In the genomic region with DNA sequence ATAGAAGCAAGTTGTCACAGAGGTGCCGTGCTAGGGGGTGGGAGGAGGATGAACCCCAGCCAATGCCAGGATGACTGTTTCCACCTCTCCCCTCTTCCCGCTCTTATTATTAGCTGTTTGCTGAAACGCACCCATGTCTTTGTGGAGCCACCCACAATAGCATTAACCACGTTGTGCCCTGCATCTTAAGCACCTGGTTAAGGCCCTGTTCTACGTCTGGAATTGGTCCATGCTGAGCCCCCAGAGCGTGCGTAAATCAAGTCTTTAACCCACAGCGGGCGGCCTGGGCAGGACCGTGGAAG, we compare ENCODE assay signal across 19 cellular contexts.
DNase-seq lines count a peak whose midpoint lies in the region; ATAC-seq and TF ChIP-seq lines count a peak whose summit lies in the region.
"Had no signal": no experiment of that assay in that cellular context is flagged by ENCODE, and none has a peak within 500 bp of the region (broad histone marks: within the 10 kb centered on the region; RNA-seq: fewer than 3 reads in every experiment).

No MANE protein-coding gene starts in this region.

- peak overlapping the region; percentile 95 for H3K27ac ChIP-seq in cardiac muscle cell
- H3K27ac ChIP-seq in dorsolateral prefrontal cortex = peak overlapping the region in 30 of 59 donors; percentile 1 to 82 (median 54)
- H3K27ac ChIP-seq in substantia nigra (ENCODE audit: low read depth, low read length, poor library complexity, severe bottlenecking) = peak overlapping the region; percentile 4
- no peak overlapping the region for H3K27ac ChIP-seq in upper lobe of right lung
- H3K27ac ChIP-seq: breast epithelium, C4-2B, transverse colon had no signal

- TF ChIP-seq CTCF in cardiac muscle cell (IDR thresholded peaks at IDR 0.05; ENCODE audit: low read depth, low read length) = no peak
- no peak for TF ChIP-seq CTCF in dorsolateral prefrontal cortex (IDR thresholded peaks at IDR 0.05 in 54 of 56, conservative IDR thresholded peaks at IDR 0.05 in 2 of 56; ENCODE audit: low read depth in 1 of 56, partially characterized antibody in 56 of 56)
- TF ChIP-seq CTCF in upper lobe of right lung (IDR thresholded peaks at IDR 0.05) = no peak

- peak overlapping the region in 4 of 6 donors; percentile 36 to 79 (median 54) for H3K27ac Mint-ChIP-seq in naive B cell
- H3K27ac Mint-ChIP-seq: activated CD4-positive, alpha-beta memory T cell treated with anti-CD3 and anti-CD28 coated beads, Interleukin-2, amount 10 ng/mL, durations not matched to agents 7 days and 5 days had no signal

- peaks cover 0 to 11% (median 7%) of the 10 kb centered on the region in 7 donors for H3K9me3 Mint-ChIP-seq in naive B cell

- H3K9me3 ChIP-seq in cardiac muscle cell (ENCODE audit: low read depth) (no peaks in the 10 kb centered on the region), upper lobe of right lung (no peaks in the 10 kb centered on the region)
- H3K9me3 ChIP-seq: breast epithelium, HAP-1, transverse colon had no signal

- DNase-seq in cardiac muscle cell (ENCODE audit: low read depth in 1 of 2, low spot score in 1 of 2) (no peak), left cardiac atrium (no peak), dorsolateral prefrontal cortex (no peak), naive B cell (no peak), substantia nigra (lab: John Stamatoyannopoulos, UW) (no peak), NCI-H1436 (lab: John Stamatoyannopoulos, UW) (no peak), upper lobe of right lung (no peak)
- no peak for DNase-seq in activated naive CD4-positive, alpha-beta T cell (lab: John Stamatoyannopoulos, UW)
- DNase-seq: activated CD4-positive, alpha-beta memory T cell treated with anti-CD3 and anti-CD28 coated beads, Interleukin-2, amount 10 ng/mL, durations not matched to agents 7 days and 5 days; DMS53; midbrain; NCI-H1694; NK-92 treated with Interleukin-12 subunit alpha and Interleukin-12 subunit beta, amount 100 ng/mL, for 24 hours; occipital lobe; stimulated activated CD4-positive, alpha-beta T cell treated with anti-CD3 and anti-CD28 coated beads, Interleukin-4, amount 100 ng/mL, for 1 hour; transverse colon had no signal

- peaks cover 37 to 56% (median 45%) of the 10 kb centered on the region in 3 donors for H3K4me1 Mint-ChIP-seq in naive B cell

- H3K4me3 ChIP-seq in cardiac muscle cell (no peak overlapping the region), dorsolateral prefrontal cortex (no peak overlapping the region), upper lobe of right lung (no peak overlapping the region)
- H3K4me3 ChIP-seq: breast epithelium, HAP-1, transverse colon had no signal

- H3K36me3 Mint-ChIP-seq in naive B cell = peaks cover 12% of the 10 kb centered on the region in 2 donors

- ATAC-seq in left cardiac atrium = no peak
- no peak for ATAC-seq in naive B cell (ENCODE audit: low read depth in 2 of 2)
- no peak for ATAC-seq in upper lobe of right lung

- no peaks in the 10 kb centered on the region for H3K27me3 Mint-ChIP-seq in naive B cell
- H3K27me3 Mint-ChIP-seq: activated CD4-positive, alpha-beta memory T cell treated with anti-CD3 and anti-CD28 coated beads, Interleukin-2, amount 10 ng/mL, durations not matched to agents 7 days and 5 days had no signal

- H3K27me3 ChIP-seq in cardiac muscle cell (no peaks in the 10 kb centered on the region), dorsolateral prefrontal cortex (no peaks in the 10 kb centered on the region), upper lobe of right lung (no peaks in the 10 kb centered on the region)
- H3K27me3 ChIP-seq: breast epithelium, transverse colon had no signal

- no peaks in the 10 kb centered on the region for H3K36me3 ChIP-seq in cardiac muscle cell
- no peaks in the 10 kb centered on the region for H3K36me3 ChIP-seq in upper lobe of right lung
- H3K36me3 ChIP-seq: breast epithelium, transverse colon had no signal

- H3K4me3 Mint-ChIP-seq in naive B cell = peak overlapping the region in 2 of 8 donors; percentile 51 to 78
- H3K4me3 Mint-ChIP-seq: activated CD4-positive, alpha-beta memory T cell treated with anti-CD3 and anti-CD28 coated beads, Interleukin-2, amount 10 ng/mL, durations not matched to agents 7 days and 5 days had no signal

- intact Hi-C loops in left cardiac atrium (cut with DNase I) = no loop called here
- intact Hi-C loops in dorsolateral prefrontal cortex (cut with DNase I) = no loop called here
- intact Hi-C loops in upper lobe of right lung (cut with DNase I) = no loop called here

- H3K4me1 ChIP-seq in cardiac muscle cell (ENCODE audit: low read depth) (peaks cover 34% of the 10 kb centered on the region), upper lobe of right lung (no peaks in the 10 kb centered on the region)
- H3K4me1 ChIP-seq: breast epithelium had no signal
